ENCODE assay signal across 8 cellular contexts in the genomic region with DNA sequence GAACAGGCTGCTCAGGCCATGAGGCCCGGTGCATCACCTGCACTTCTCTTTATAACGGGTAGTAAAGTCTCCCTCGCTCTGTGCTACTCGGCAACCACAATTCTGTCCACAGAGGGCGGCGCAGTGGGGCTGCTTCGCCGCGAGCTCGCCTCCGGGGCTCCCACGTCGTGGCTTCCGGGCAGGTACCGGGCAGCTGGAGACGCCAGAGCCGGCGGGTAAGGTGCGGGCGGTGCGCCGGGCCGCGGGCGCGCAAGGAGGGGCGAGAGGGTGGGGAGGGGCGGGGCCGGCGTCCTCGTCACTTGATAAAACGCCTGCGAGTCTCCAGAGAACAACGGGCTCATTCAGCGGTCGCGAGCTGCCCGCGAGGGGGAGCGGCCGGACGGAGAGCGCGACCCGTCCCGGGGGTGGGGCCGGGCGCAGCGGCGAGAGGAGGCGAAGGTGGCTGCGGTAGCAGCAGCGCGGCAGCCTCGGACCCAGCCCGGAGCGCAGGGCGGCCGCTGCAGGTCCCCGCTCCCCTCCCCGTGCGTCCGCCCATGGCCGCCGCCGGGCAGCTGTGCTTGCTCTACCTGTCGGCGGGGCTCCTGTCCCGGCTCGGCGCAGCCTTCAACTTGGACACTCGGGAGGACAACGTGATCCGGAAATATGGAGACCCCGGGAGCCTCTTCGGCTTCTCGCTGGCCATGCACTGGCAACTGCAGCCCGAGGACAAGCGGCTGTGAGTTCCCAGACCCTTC. TPM values are rescaled to one million over a fixed set of nuclear protein-coding genes. Genes with fewer than 3 reads are reported as not detected.
DNase-seq lines count a peak whose midpoint lies in the region; ATAC-seq and TF ChIP-seq lines count a peak whose summit lies in the region.

Gene ITGA6, plus strand, starts transcription at position 331 of the 734 bp plus-strand sequence.

- peak within 1 kb of the TSS; percentile 59 for H3K4me3 ChIP-seq in right cardiac atrium (ENCODE audit: low read length)

- ATAC-seq in right cardiac atrium (peak; percentile 86 to 88), HG03469 (IDR thresholded peaks at IDR 0.05; ENCODE audit: unreplicated experiment) (no peak)

- DNase-seq in GM13976 (ENCODE audit: low spot score), result peak; percentile 69
- peak; percentile 85 for DNase-seq in NAMALWA (ENCODE audit: low spot score)
- DNase-seq in T-helper 9 cell, result peak; percentile 71
- peak in 51 of 58 donors; percentile 11 to 79 (median 54) for DNase-seq in anterior cingulate cortex (lab: John Stamatoyannopoulos, UW)
- DNase-seq in right cardiac atrium, result peak; percentile 77 to 88 (median 88)
- no peak for DNase-seq in pulmonary artery endothelial cell (ENCODE audit: low read depth, low spot score)
- DNase-seq in ureter (ENCODE audit: low spot score), result peak; percentile 83

- no peaks in the 10 kb centered on the region for H3K4me1 ChIP-seq in right cardiac atrium (ENCODE audit: control insufficient read depth, insufficient read depth, low read length)

- intact Hi-C loops in right cardiac atrium (cut with DNase I), result no loop called here

- in situ Hi-C loops in GM13976 (cut with MboI; ENCODE audit: low sequenced_read_pairs, unreplicated experiment), result no loop called here

- TF ChIP-seq CTCF in GM13976 (IDR thresholded peaks at IDR 0.05; ENCODE audit: borderline replicate concordance, control extremely low read depth, extremely low read depth, insufficient read depth, missing control alignments), result no peak

- H3K27ac ChIP-seq in right cardiac atrium (ENCODE audit: low read length), result peak within 1 kb of the TSS; percentile 61

- H3K27me3 ChIP-seq in right cardiac atrium (ENCODE audit: control insufficient read depth, insufficient read depth), result no peaks in the 10 kb centered on the region

- H3K9me3 ChIP-seq in right cardiac atrium (ENCODE audit: control insufficient read depth, low read length), result no peaks in the 10 kb centered on the region

- WGBS in right cardiac atrium, result under 1% methylated on average over 79 of the region's 79 CpGs

RNA-seq across cellular contexts. Expression of gene ITGA6, which starts in this region (rescaled TPM):
- total RNA-seq in right cardiac atrium, result 10 to 100 TPM; 24.0 to 38.3 (median 32.1) TPM
- 14.8 TPM for polyA plus RNA-seq in right cardiac atrium
- total RNA-seq in pulmonary artery endothelial cell, result 177 and 293 TPM in 2 replicates
- 109 TPM for total RNA-seq in ureter
